ENCODE assay signal across 1 cellular context in the genomic region with DNA sequence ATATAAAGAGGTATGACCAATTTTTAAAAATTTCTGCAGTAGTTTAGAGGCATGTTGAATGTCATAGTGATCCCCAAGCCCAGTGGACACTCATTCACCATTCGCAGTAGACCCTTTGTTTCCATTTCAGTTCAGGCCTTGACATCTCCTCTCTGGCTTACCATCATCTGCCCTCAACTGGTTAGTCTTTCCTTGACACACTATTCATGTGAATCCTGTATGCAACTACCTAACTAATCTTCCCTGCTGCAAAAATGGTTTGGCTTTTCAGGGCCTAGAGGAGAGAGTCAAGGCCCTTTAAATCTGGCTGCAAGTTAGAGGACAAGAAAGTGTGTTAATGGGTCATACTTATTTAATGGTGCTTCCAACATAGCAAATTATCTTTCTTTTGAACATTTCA.
TF ChIP-seq lines count a peak whose summit lies in the region.

No MANE protein-coding gene starts in this region.

TF ChIP-seq in H1, 55 proteins besides CTCF, POLR2A, EP300 and RAD21:
- TF ChIP-seq RBBP5 (IDR thresholded peaks at IDR 0.05; ENCODE audit: borderline replicate concordance, low read depth, low read length) (no peak), ATF3 (IDR thresholded peaks at IDR 0.05; ENCODE audit: insufficient read depth, low read depth, low read length) (no peak), EGR1 (IDR thresholded peaks at IDR 0.05; ENCODE audit: borderline replicate concordance, low read depth, low read length) (no peak), NANOG (IDR thresholded peaks at IDR 0.05; ENCODE audit: insufficient read depth, low read depth, low read length, poor library complexity, severe bottlenecking) (no peak), YY1 (IDR thresholded peaks at IDR 0.05; ENCODE audit: low read depth, low read length) (no peak), POLR2AphosphoS5 (IDR thresholded peaks at IDR 0.05; ENCODE audit: low read depth, low read length) (no peak), SIX5 (IDR thresholded peaks at IDR 0.05; ENCODE audit: low read depth, low read length) (no peak), USF2 (IDR thresholded peaks at IDR 0.05; ENCODE audit: low read length) (no peak), CHD2 (IDR thresholded peaks at IDR 0.05; ENCODE audit: low read length) (no peak), ATF2 (IDR thresholded peaks at IDR 0.05; ENCODE audit: low read length) (no peak), KDM5A (IDR thresholded peaks at IDR 0.05; ENCODE audit: low read length) (no peak), SIN3A (conservative IDR thresholded peaks at IDR 0.05 in 1 of 2, IDR thresholded peaks at IDR 0.05 in 1 of 2; ENCODE audit: low read depth in 1 of 2, low read length in 2 of 2) (no peak)
